Comparison of ENCODE assay signal across 8 cellular contexts in the genomic region with DNA sequence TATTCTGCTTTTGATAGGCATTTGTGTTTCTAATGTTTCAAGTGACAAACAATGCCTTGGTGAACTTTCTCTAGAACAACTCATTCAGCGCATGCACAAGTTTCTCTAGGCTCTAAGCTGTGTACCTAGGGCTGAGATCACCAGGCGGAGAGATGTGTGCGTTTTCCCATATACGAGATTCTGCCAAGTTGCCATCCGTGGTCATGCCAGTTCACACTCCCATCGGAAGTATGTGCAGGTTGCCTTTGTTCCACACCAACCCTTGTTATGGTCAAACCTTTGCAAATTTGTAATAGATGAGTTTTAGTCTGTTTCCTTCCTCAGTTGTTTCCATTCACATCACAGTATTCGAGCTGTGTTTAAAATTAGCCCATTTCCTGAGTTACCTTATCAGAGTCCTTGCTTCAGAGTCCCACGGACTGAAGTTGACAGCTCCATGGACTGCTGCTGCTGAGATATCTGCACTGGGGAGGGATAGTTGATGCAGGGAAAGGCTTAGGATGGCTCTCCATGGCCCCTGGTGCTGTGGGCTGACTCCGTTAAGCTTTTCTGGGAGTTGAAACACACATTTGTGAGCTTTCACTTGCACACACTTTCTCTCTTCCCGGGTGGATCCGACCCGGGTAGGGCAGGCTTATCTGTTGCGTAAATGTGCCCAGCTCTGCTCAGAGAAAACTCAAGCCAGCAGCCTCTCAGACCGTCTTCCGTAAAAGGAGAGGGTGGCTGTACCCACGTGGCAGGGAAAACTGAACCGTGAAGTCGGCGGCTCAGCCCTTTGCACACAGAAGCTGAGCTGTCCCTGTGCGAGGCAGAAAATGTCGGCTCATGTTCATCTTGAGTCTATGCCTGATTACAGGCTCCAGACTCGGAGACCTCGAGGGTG. TPM values are rescaled to one million over a fixed set of nuclear protein-coding genes. Genes with fewer than 3 reads are reported as not detected.
A peak's percentile ranks its signal among the peaks of the same experiment; 100 is the strongest.
DNase-seq lines count a peak whose midpoint lies in the region; TF ChIP-seq lines count a peak whose summit lies in the region.

No MANE protein-coding gene starts in this region.

- H3K79me2 ChIP-seq in trophoblast cell (ENCODE audit: control insufficient read depth, insufficient read depth, low read length, poor library complexity) (peaks cover 15% of the 10 kb centered on the region), MM.1S (ENCODE audit: low read length) (no peaks in the 10 kb centered on the region)

- TF ChIP-seq CTCF in GM13976 (IDR thresholded peaks at IDR 0.05; ENCODE audit: borderline replicate concordance, control extremely low read depth, extremely low read depth, insufficient read depth, missing control alignments): no peak
- no peak for TF ChIP-seq CTCF in HFFc6 (IDR thresholded peaks at IDR 0.05)
- TF ChIP-seq CTCF in MM.1S (IDR thresholded peaks at IDR 0.05; ENCODE audit: low read length): no peak

- H3K4me1 Mint-ChIP-seq in HFFc6 (ENCODE audit: low read depth): peaks cover 69% of the 10 kb centered on the region
- peaks cover 59% of the 10 kb centered on the region for H3K4me1 Mint-ChIP-seq in activated naive CD8-positive, alpha-beta T cell (ENCODE audit: low read depth)

- no CpG with 5 or more reads among the region's 23 CpGs for WGBS in trophoblast cell (ENCODE audit: extremely low coverage, insufficient coverage, insufficient read length)

- H4K91ac ChIP-seq in trophoblast cell (ENCODE audit: low read depth, low read length): peak overlapping the region; percentile 16

- no peaks in the 10 kb centered on the region for H3F3A ChIP-seq in MM.1S (ENCODE audit: insufficient read depth, low read length)

- H4K20me1 ChIP-seq in MM.1S (ENCODE audit: insufficient read depth, low read length): no peaks in the 10 kb centered on the region

- peak overlapping the region; percentile 9 for H3K14ac ChIP-seq in trophoblast cell (ENCODE audit: low read length)

- peak overlapping the region; percentile 74 for H3K4ac ChIP-seq in trophoblast cell (ENCODE audit: low read depth, low read length)

- DNase-seq in GM13976 (ENCODE audit: low spot score) (peak; percentile 59), HFFc6 (peak; percentile 65), NCI-H510A (lab: John Stamatoyannopoulos, UW) (peak; percentile 61), head of caudate nucleus (peak; percentile 52 to 91 (median 76)), trophoblast cell (peak; percentile 41 to 75), MM.1S (no peak), NCI-H748 (lab: John Stamatoyannopoulos, UW; ENCODE audit: unreplicated experiment) (no peak)

- H3K4me3 ChIP-seq in trophoblast cell (ENCODE audit: low read depth, low read length): no peak overlapping the region
- H3K4me3 ChIP-seq in MM.1S (ENCODE audit: low read length): no peak overlapping the region

- H4K8ac ChIP-seq in trophoblast cell (ENCODE audit: low read depth, low read length): no peak overlapping the region

- H3K36me3 ChIP-seq in trophoblast cell (ENCODE audit: control insufficient read depth in 1 of 2, insufficient read depth in 2 of 2, low read length in 2 of 2) (peaks cover 0 to 3% of the 10 kb centered on the region in 2 experiments), MM.1S (replicated peaks; ENCODE audit: insufficient read depth, low read length) (no peaks in the 10 kb centered on the region)

- H3K79me1 ChIP-seq in trophoblast cell (ENCODE audit: low read length): peaks cover 21% of the 10 kb centered on the region

- peaks cover 23% of the 10 kb centered on the region for H3K36me3 Mint-ChIP-seq in HFFc6 (ENCODE audit: low read depth)
- H3K36me3 Mint-ChIP-seq in activated naive CD8-positive, alpha-beta T cell: peaks cover 2% of the 10 kb centered on the region

- H2BK120ac ChIP-seq in trophoblast cell (ENCODE audit: insufficient read depth, low read length, poor library complexity): peak overlapping the region; percentile 9

- peak overlapping the region; percentile 79 for H3K18ac ChIP-seq in trophoblast cell (ENCODE audit: low read length)

- peak overlapping the region; percentile 1 for H2AK5ac ChIP-seq in trophoblast cell (ENCODE audit: low read length)

- peak overlapping the region; percentile 1 for H2BK5ac ChIP-seq in trophoblast cell (ENCODE audit: low read depth, low read length, poor library complexity)

- H3K9me3 Mint-ChIP-seq in HFFc6: no peaks in the 10 kb centered on the region
- no peaks in the 10 kb centered on the region for H3K9me3 Mint-ChIP-seq in activated naive CD8-positive, alpha-beta T cell (ENCODE audit: low read depth)

- no peak overlapping the region for H4K12ac ChIP-seq in trophoblast cell (ENCODE audit: low read depth, low read length)

- no peaks in the 10 kb centered on the region for H3K9me2 ChIP-seq in MM.1S (replicated peaks; ENCODE audit: insufficient read depth, low read length)

- H3K27me3 ChIP-seq in trophoblast cell (ENCODE audit: insufficient read depth, low read length) (no peaks in the 10 kb centered on the region), MM.1S (replicated peaks; ENCODE audit: insufficient read depth, low read length) (no peaks in the 10 kb centered on the region)

- H3K23ac ChIP-seq in trophoblast cell (ENCODE audit: low read length): no peak overlapping the region

- peak overlapping the region; percentile 88 for H3K27ac Mint-ChIP-seq in HFFc6
- H3K27ac Mint-ChIP-seq in activated naive CD8-positive, alpha-beta T cell: peak overlapping the region; percentile 94

- H3K9ac ChIP-seq in trophoblast cell (ENCODE audit: low read length) (no peak overlapping the region), MM.1S (ENCODE audit: low read length) (no peak overlapping the region)

- intact Hi-C loops in head of caudate nucleus (cut with DNase I): no loop called here

- no peak overlapping the region for H3K4me2 ChIP-seq in trophoblast cell (ENCODE audit: low read length)
- H3K4me2 ChIP-seq in MM.1S (ENCODE audit: low read depth, low read length): no peak overlapping the region

- in situ Hi-C loops in GM13976 (cut with MboI; ENCODE audit: low sequenced_read_pairs, unreplicated experiment): no loop called here

- peak overlapping the region; percentile 77 for H3K4me3 Mint-ChIP-seq in HFFc6
- peak overlapping the region; percentile 78 for H3K4me3 Mint-ChIP-seq in activated naive CD8-positive, alpha-beta T cell

- H3K9me3 ChIP-seq in trophoblast cell (ENCODE audit: insufficient read depth, low read depth, low read length): no peaks in the 10 kb centered on the region
- H3K9me3 ChIP-seq in MM.1S (replicated peaks; ENCODE audit: insufficient read depth, low read length): no peaks in the 10 kb centered on the region

- H2BK12ac ChIP-seq in trophoblast cell (ENCODE audit: low read length): peak overlapping the region; percentile 75

- H3K27ac ChIP-seq in trophoblast cell (ENCODE audit: low read depth, low read length) (no peak overlapping the region), MM.1S (ENCODE audit: low read length) (no peak overlapping the region)

- H3K4me1 ChIP-seq in trophoblast cell (ENCODE audit: control insufficient read depth in 1 of 2, insufficient read depth in 2 of 2, low read length in 2 of 2) (peaks cover 30 to 40% of the 10 kb centered on the region in 2 experiments), MM.1S (ENCODE audit: low read length) (no peaks in the 10 kb centered on the region)

- H2AFZ ChIP-seq in trophoblast cell (ENCODE audit: insufficient read depth, low read length, poor library complexity) (no peak overlapping the region), MM.1S (ENCODE audit: low read length) (no peak overlapping the region)

- no peaks in the 10 kb centered on the region; the same call in 1 of the 2 replicates for H3K27me3 Mint-ChIP-seq in HFFc6 (ENCODE audit: insufficient read depth)
- no peaks in the 10 kb centered on the region for H3K27me3 Mint-ChIP-seq in activated naive CD8-positive, alpha-beta T cell

RNA-seq across cellular contexts. Expression of a gene that starts 49.4 kb away (rescaled TPM):
- 100 to 1,000 TPM; 149 to 158 (median 155) TPM for total RNA-seq in HFFc6 (2021; fragmentation: NEBNext Ultra II Directional; extraction: Animal tissue kit (Norgen Biotek cat#: 25700))
- 116 and 118 TPM in 2 replicates for polyA plus RNA-seq in trophoblast cell (2013)

Comparison
In these comparisons a context has a peak if more than half of its experiments do, and no peak if none do; other contexts are left out.
1. DNase-seq: peak in GM13976 (single experiment), HFFc6 (single experiment), NCI-H510A (single experiment), head of caudate nucleus (42 of 42) and trophoblast cell (2 of 2); none in MM.1S (single experiment) and NCI-H748 (single experiment).